1 cellular context compared by ENCODE assay signal in genomic region chr1:225114354-225114995, GRCh38.
TF ChIP-seq lines count a peak whose summit lies in the region.

No MANE protein-coding gene starts in this region.

TF ChIP-seq in HEK293, 187 proteins besides CTCF, POLR2A, EP300 and RAD21 (continued from another document):
- TF ChIP-seq ZNF132 (tag by site-specific recombination; IDR thresholded peaks at IDR 0.05; ENCODE audit: borderline replicate concordance) (no peak), ZNF292 (tag by site-specific recombination; IDR thresholded peaks at IDR 0.05; ENCODE audit: borderline replicate concordance, low read depth) (no peak), ZNF366 (tag by site-specific recombination; conservative IDR thresholded peaks at IDR 0.05) (no peak), ZNF133 (tag by site-specific recombination; IDR thresholded peaks at IDR 0.05) (0 out of 2 replicates have a peak, but pooled peaks have one; percentile 10), ZNF324 (tag by site-specific recombination; IDR thresholded peaks at IDR 0.05) (0 out of 2 replicates have a peak, but pooled peaks have one; percentile 42), ZNF398 (tag by site-specific recombination; IDR thresholded peaks at IDR 0.05) (peak; percentile 84), ZNF426 (tag by site-specific recombination; IDR thresholded peaks at IDR 0.05) (no peak), ZSCAN23 (tag by site-specific recombination; IDR thresholded peaks at IDR 0.05) (no peak), ZNF692 (tag by site-specific recombination; IDR thresholded peaks at IDR 0.05) (peak; percentile 85), SCRT2 (tag by site-specific recombination; IDR thresholded peaks at IDR 0.05) (peak; percentile 85), OSR2 (tag by site-specific recombination; IDR thresholded peaks at IDR 0.05) (no peak), ZIC2 (tag by site-specific recombination; IDR thresholded peaks at IDR 0.05) (peak; percentile 34; the same call in 1 of the 2 replicates)
TF ChIP-seq in HEK293: peak in this region for 21.
